Comparison of ENCODE assay signal across 8 cellular contexts in genomic region chr6:167141667-167142432, GRCh38. TPM values are rescaled to one million over a fixed set of nuclear protein-coding genes. Genes with fewer than 3 reads are reported as not detected.
A peak's percentile ranks its signal among the peaks of the same experiment; 100 is the strongest.
DNase-seq lines count a peak whose midpoint lies in the region; ATAC-seq lines count a peak whose summit lies in the region.

No MANE protein-coding gene starts in this region.

- H3K4me1 Mint-ChIP-seq in activated T-cell treated with anti-CD3 and anti-CD28 coated beads, Interleukin-2, amount 50 U/mL, for 24 hours (ENCODE audit: low read depth): peaks cover 26% of the 10 kb centered on the region

- no peak overlapping the region for H3K27ac Mint-ChIP-seq in activated T-cell treated with anti-CD3 and anti-CD28 coated beads, Interleukin-2, amount 50 U/mL, for 24 hours

- DNase-seq in activated gamma-delta T cell treated with Interleukin-2 at 50 U/mL for 16 hours (peak; percentile 43), activated gamma-delta T cell (lab: John Stamatoyannopoulos, UW) (no peak), NCI-H69 (lab: John Stamatoyannopoulos, UW) (peak; percentile 46), head of caudate nucleus (peak in 41 of 42 donors; percentile 22 to 82 (median 58)), renal cortical epithelial cell (ENCODE audit: low read depth) (peak; percentile 13), amniotic stem cell (lab: John Stamatoyannopoulos, UW) (no peak)
- DNase-seq in activated T-cell treated with anti-CD3 and anti-CD28 coated beads, Interleukin-2, amount 50 U/mL, for 24 hours: peak; percentile 70

- intact Hi-C loops in head of caudate nucleus (cut with DNase I): loop anchor here (10.0 kb wide), 1 partner anchor 147 kb away; the partner anchor contains the start of gene CEP43

- H3K4me3 Mint-ChIP-seq in activated T-cell treated with anti-CD3 and anti-CD28 coated beads, Interleukin-2, amount 50 U/mL, for 24 hours: no peak overlapping the region

- no peaks in the 10 kb centered on the region for H3K27me3 Mint-ChIP-seq in activated T-cell treated with anti-CD3 and anti-CD28 coated beads, Interleukin-2, amount 50 U/mL, for 24 hours

- peak; percentile 83 for ATAC-seq in HG02885 (IDR thresholded peaks at IDR 0.05; ENCODE audit: poor library complexity, unreplicated experiment)

- H3K9me3 Mint-ChIP-seq in activated T-cell treated with anti-CD3 and anti-CD28 coated beads, Interleukin-2, amount 50 U/mL, for 24 hours: no peaks in the 10 kb centered on the region

- H3K36me3 Mint-ChIP-seq in activated T-cell treated with anti-CD3 and anti-CD28 coated beads, Interleukin-2, amount 50 U/mL, for 24 hours (ENCODE audit: low read depth): no peaks in the 10 kb centered on the region

RNA-seq across cellular contexts. Expression of gene GPR31, which starts 15.9 kb away (rescaled TPM):
- not detected in 2 replicates for total RNA-seq in renal cortical epithelial cell

RNA-seq across cellular contexts. Expression of gene CCR6, which starts 19.0 kb away (rescaled TPM):
- not detected in 2 replicates for total RNA-seq in renal cortical epithelial cell

Comparison
In these comparisons a context has a peak if more than half of its experiments do, and no peak if none do; other contexts are left out.
1. DNase-seq: peak in activated gamma-delta T cell treated with Interleukin-2 at 50 U/mL for 16 hours (single experiment), NCI-H69 (single experiment), activated T-cell treated with anti-CD3 and anti-CD28 coated beads, Interleukin-2, amount 50 U/mL, for 24 hours (single experiment), head of caudate nucleus (41 of 42) and renal cortical epithelial cell (single experiment); none in activated gamma-delta T cell (single experiment) and amniotic stem cell (single experiment).